ENCODE assay signal across 11 cellular contexts in genomic region chr20:61253264-61253639, GRCh38. TPM values are rescaled to one million over a fixed set of nuclear protein-coding genes. Genes with fewer than 3 reads are reported as not detected.
DNase-seq lines count a peak whose midpoint lies in the region; ATAC-seq and TF ChIP-seq lines count a peak whose summit lies in the region.
"Had no signal": no experiment of that assay in that cellular context is flagged by ENCODE, and none has a peak within 500 bp of the region (broad histone marks: within the 10 kb centered on the region; RNA-seq: fewer than 3 reads in every experiment).

No MANE protein-coding gene starts in this region.

- peaks cover 0 to 2% (median 0%) of the 10 kb centered on the region in 11 experiments; a peak in 4 of 22 replicates for H3K9me3 ChIP-seq in BLaER1 treated with 17β-estradiol and CSF1 and Interleukin-3, amounts not matched to agents 10 nM and 100 nM (replicated peaks in 1 of 11)
- H3K9me3 ChIP-seq in fibroblast of lung (ENCODE audit: control insufficient read depth, insufficient read depth, low read depth, low read length) (no peaks in the 10 kb centered on the region), neural progenitor cell (ENCODE audit: low read depth) (no peaks in the 10 kb centered on the region)
- H3K9me3 ChIP-seq: neutrophil, thoracic aorta had no signal

- no peak overlapping the region for H3K27ac Mint-ChIP-seq in neural progenitor cell
- no peak overlapping the region for H3K27ac Mint-ChIP-seq in T-helper 2 cell treated with Interferon-gamma antibody and Interleukin-4, amounts not matched to agents 5 μg/mL and 100 μg/mL, for 36 hours
- H3K27ac Mint-ChIP-seq: activated naive CD4-positive, alpha-beta T cell treated with anti-CD3 and anti-CD28 coated beads, Interleukin-2, amount 50 U/mL, for 24 hours had no signal

- H3K36me3 ChIP-seq in BLaER1 treated with 17β-estradiol and CSF1 and Interleukin-3, amounts not matched to agents 10 nM and 100 nM: no peaks in the 10 kb centered on the region
- H3K36me3 ChIP-seq in fibroblast of lung (ENCODE audit: control insufficient read depth, insufficient read depth, low read length) (peaks cover 5% of the 10 kb centered on the region), neural progenitor cell (no peaks in the 10 kb centered on the region)
- H3K36me3 ChIP-seq: neutrophil, thoracic aorta had no signal

- H3K27me3 ChIP-seq in BLaER1 treated with 17β-estradiol and CSF1 and Interleukin-3, amounts not matched to agents 10 nM and 100 nM: peaks cover 62 to 81% (median 76%) of the 10 kb centered on the region in 11 experiments
- peaks cover 8% of the 10 kb centered on the region for H3K27me3 ChIP-seq in fibroblast of lung (ENCODE audit: control insufficient read depth, insufficient read depth, low read length)
- peaks cover 81% of the 10 kb centered on the region for H3K27me3 ChIP-seq in neural progenitor cell

- peak overlapping the region; percentile 93 to 100 (median 100) for H3K4me2 ChIP-seq in BLaER1 treated with 17β-estradiol and CSF1 and Interleukin-3, amounts not matched to agents 10 nM and 100 nM
- peak overlapping the region; percentile 93 for H3K4me2 ChIP-seq in fibroblast of lung (ENCODE audit: extremely low read depth, insufficient read depth, low read length)
- peak overlapping the region; percentile 97 for H3K4me2 ChIP-seq in neural progenitor cell

- DNase-seq in NCI-H1105 treated with DMSO at 0.1 percent for 48 hours (lab: John Stamatoyannopoulos, UW) (peak; percentile 36), fibroblast of lung (ENCODE audit: low read depth in 2 of 2) (peak; percentile 48 to 51), neural progenitor cell (ENCODE audit: low spot score) (peak; percentile 84), amniotic stem cell (lab: John Stamatoyannopoulos, UW) (no peak), kidney glomerular epithelial cell (lab: John Stamatoyannopoulos, UW) (no peak)
- DNase-seq in T-helper 2 cell treated with Interferon-gamma antibody and Interleukin-4, amounts not matched to agents 5 μg/mL and 100 μg/mL, for 36 hours (ENCODE audit: low spot score): no peak

- peak overlapping the region in 7 of 11 experiments; percentile 19 to 50 (median 37); a peak in 9 of 22 replicates for H3K27ac ChIP-seq in BLaER1 treated with 17β-estradiol and CSF1 and Interleukin-3, amounts not matched to agents 10 nM and 100 nM
- peak overlapping the region; percentile 65 for H3K27ac ChIP-seq in fibroblast of lung (ENCODE audit: insufficient read depth, low read length)
- H3K27ac ChIP-seq in neural progenitor cell: no peak overlapping the region
- H3K27ac ChIP-seq: neutrophil, thoracic aorta had no signal

- peaks cover 17 to 50% (median 34%) of the 10 kb centered on the region in 10 experiments for H3K4me1 ChIP-seq in BLaER1 treated with 17β-estradiol and CSF1 and Interleukin-3, amounts not matched to agents 10 nM and 100 nM
- peaks cover 9% of the 10 kb centered on the region for H3K4me1 ChIP-seq in fibroblast of lung (ENCODE audit: control insufficient read depth, extremely low read depth, insufficient read depth, low read length)
- H3K4me1 ChIP-seq in neural progenitor cell: peaks cover 9% of the 10 kb centered on the region

- peak overlapping the region; percentile 80 for H3K4me3 Mint-ChIP-seq in neural progenitor cell
- H3K4me3 Mint-ChIP-seq in T-helper 2 cell treated with Interferon-gamma antibody and Interleukin-4, amounts not matched to agents 5 μg/mL and 100 μg/mL, for 36 hours: no peak overlapping the region
- H3K4me3 Mint-ChIP-seq: activated naive CD4-positive, alpha-beta T cell treated with anti-CD3 and anti-CD28 coated beads, Interleukin-2, amount 50 U/mL, for 24 hours had no signal

- no peak for ATAC-seq in HG03108 (IDR thresholded peaks at IDR 0.05; ENCODE audit: unreplicated experiment)

- H2AFZ ChIP-seq in fibroblast of lung (ENCODE audit: low read length): peak overlapping the region; percentile 50
- H2AFZ ChIP-seq in neural progenitor cell (replicated peaks): peak overlapping the region; percentile 97

- H4K20me1 ChIP-seq in BLaER1 treated with 17β-estradiol and CSF1 and Interleukin-3, amounts not matched to agents 10 nM and 100 nM: peaks cover 0 to 55% (median 13%) of the 10 kb centered on the region in 11 experiments; a peak in 13 of 22 replicates
- no peaks in the 10 kb centered on the region for H4K20me1 ChIP-seq in fibroblast of lung (ENCODE audit: control insufficient read depth, extremely low read depth, insufficient read depth, low read length)
- H4K20me1 ChIP-seq in neural progenitor cell (ENCODE audit: low read depth): peaks cover 4% of the 10 kb centered on the region

- peak overlapping the region; percentile 44 to 80 (median 68) for H3K9ac ChIP-seq in BLaER1 treated with 17β-estradiol and CSF1 and Interleukin-3, amounts not matched to agents 10 nM and 100 nM
- H3K9ac ChIP-seq in fibroblast of lung (ENCODE audit: insufficient read depth, low read length) (peak overlapping the region; percentile 71), neural progenitor cell (no peak overlapping the region)

- peaks cover 15% of the 10 kb centered on the region for H3K36me3 Mint-ChIP-seq in neural progenitor cell
- H3K36me3 Mint-ChIP-seq in T-helper 2 cell treated with Interferon-gamma antibody and Interleukin-4, amounts not matched to agents 5 μg/mL and 100 μg/mL, for 36 hours (ENCODE audit: low read depth): no peaks in the 10 kb centered on the region
- H3K36me3 Mint-ChIP-seq: activated naive CD4-positive, alpha-beta T cell treated with anti-CD3 and anti-CD28 coated beads, Interleukin-2, amount 50 U/mL, for 24 hours had no signal

- H3F3A ChIP-seq in neural progenitor cell (ENCODE audit: low read depth): peaks cover 20% of the 10 kb centered on the region

- TF ChIP-seq CTCF in fibroblast of lung (conservative IDR thresholded peaks at IDR 0.05 in 1 of 2, IDR thresholded peaks at IDR 0.05 in 1 of 2; ENCODE audit: low read depth in 1 of 2, low read length in 2 of 2) (peak; percentile 27 to 34), neural progenitor cell (IDR thresholded peaks at IDR 0.05) (peak; percentile 52)

- H3K79me2 ChIP-seq in fibroblast of lung (ENCODE audit: control insufficient read depth, insufficient read depth, low read length): peaks cover 6% of the 10 kb centered on the region
- H3K79me2 ChIP-seq in neural progenitor cell (ENCODE audit: low read depth): no peaks in the 10 kb centered on the region

- peaks cover 10% of the 10 kb centered on the region for H3K27me3 Mint-ChIP-seq in neural progenitor cell (ENCODE audit: insufficient read depth, low read depth)
- peaks cover 45% of the 10 kb centered on the region for H3K27me3 Mint-ChIP-seq in T-helper 2 cell treated with Interferon-gamma antibody and Interleukin-4, amounts not matched to agents 5 μg/mL and 100 μg/mL, for 36 hours (ENCODE audit: low read depth)

- peaks cover 21% of the 10 kb centered on the region for H3K4me1 Mint-ChIP-seq in neural progenitor cell
- H3K4me1 Mint-ChIP-seq in T-helper 2 cell treated with Interferon-gamma antibody and Interleukin-4, amounts not matched to agents 5 μg/mL and 100 μg/mL, for 36 hours (ENCODE audit: low read depth): no peaks in the 10 kb centered on the region

- H3K4me3 ChIP-seq in BLaER1 treated with 17β-estradiol and CSF1 and Interleukin-3, amounts not matched to agents 10 nM and 100 nM: peak overlapping the region; percentile 68 to 80 (median 72)
- H3K4me3 ChIP-seq in fibroblast of lung (replicated peaks in 1 of 4; ENCODE audit: control extremely low read depth in 1 of 4, insufficient read depth in 1 of 4, low read depth in 3 of 4, low read length in 4 of 4): peak overlapping the region; percentile 45 to 80 (median 65)
- H3K4me3 ChIP-seq in neural progenitor cell: peak overlapping the region; percentile 68
- H3K4me3 ChIP-seq: thoracic aorta had no signal

- H3K9me3 Mint-ChIP-seq in neural progenitor cell: no peaks in the 10 kb centered on the region
- H3K9me3 Mint-ChIP-seq in T-helper 2 cell treated with Interferon-gamma antibody and Interleukin-4, amounts not matched to agents 5 μg/mL and 100 μg/mL, for 36 hours: no peaks in the 10 kb centered on the region
- H3K9me3 Mint-ChIP-seq: activated naive CD4-positive, alpha-beta T cell treated with anti-CD3 and anti-CD28 coated beads, Interleukin-2, amount 50 U/mL, for 24 hours had no signal

RNA-seq across cellular contexts. Expression of gene CDH4, which starts 1.2 kb away (rescaled TPM):
- 2.3 and 4.8 TPM in 2 replicates for total RNA-seq in fibroblast of lung
- polyA plus RNA-seq in fibroblast of lung: 6.8 and 8.7 TPM in 2 replicates
- 13.6 and 14.6 TPM in 2 replicates for polyA plus RNA-seq in fibroblast of lung (2012)
- polyA minus RNA-seq in fibroblast of lung (ENCODE audit: low replicate concordance): 23.4 and 37.0 TPM in 2 replicates
- total RNA-seq in neural progenitor cell (ENCODE audit: low replicate concordance): 2.9 and 6.5 TPM in 2 replicates
- total RNA-seq: thoracic aorta had no signal

Comparison
In these comparisons a context has a peak if more than half of its experiments do, and no peak if none do; other contexts are left out.
1. DNase-seq: peak in NCI-H1105 treated with DMSO at 0.1 percent for 48 hours (single experiment), fibroblast of lung (2 of 2) and neural progenitor cell (single experiment); none in T-helper 2 cell treated with Interferon-gamma antibody and Interleukin-4, amounts not matched to agents 5 μg/mL and 100 μg/mL, for 36 hours (single experiment), amniotic stem cell (single experiment) and kidney glomerular epithelial cell (single experiment).
2. Peak in every context shown above with its lines, with median percentiles within 50 percentile points of each other: H3K4me2 ChIP-seq and H3K4me3 ChIP-seq.